In genomic region chr4:87720094-87720691, GRCh38 we compare ENCODE assay signal across 6 cellular contexts.
"Had no signal": no experiment of that assay in that cellular context is flagged by ENCODE, and none has a peak within 500 bp of the region (broad histone marks: within the 10 kb centered on the region; RNA-seq: fewer than 3 reads in every experiment).

No MANE protein-coding gene starts in this region.

- H3K27me3 Mint-ChIP-seq: IgD-negative memory B cell had no signal

- ATAC-seq: HepG2, K562 had no signal

- DNase-seq: IMR-90, KBM-7, KG1 had no signal

- H3K27ac Mint-ChIP-seq: IgD-negative memory B cell had no signal

- H3K4me1 Mint-ChIP-seq: IgD-negative memory B cell had no signal

- H3K4me3 Mint-ChIP-seq: IgD-negative memory B cell had no signal
